Comparison of ENCODE assay signal across 17 cellular contexts in genomic region chr1:164636744-164637143, GRCh38.
A peak's percentile ranks its signal among the peaks of the same experiment; 100 is the strongest.
DNase-seq lines count a peak whose midpoint lies in the region; ATAC-seq, FAIRE-seq and TF ChIP-seq lines count a peak whose summit lies in the region.
"Had no signal": no experiment of that assay in that cellular context is flagged by ENCODE, and none has a peak within 500 bp of the region (broad histone marks: within the 10 kb centered on the region; RNA-seq: fewer than 3 reads in every experiment).

No MANE protein-coding gene starts in this region.

- peaks cover 17% of the 10 kb centered on the region for H3F3A ChIP-seq in MM.1S (ENCODE audit: insufficient read depth, low read length)

- in situ Hi-C loops in G401 (cut with HindIII; ENCODE audit: low sequenced_read_pairs), result no loop called here

- H4K20me1 ChIP-seq in MM.1S (ENCODE audit: insufficient read depth, low read length), result no peaks in the 10 kb centered on the region

- no peak for TF ChIP-seq CTCF in MM.1S (IDR thresholded peaks at IDR 0.05; ENCODE audit: low read length)
- no peak for TF ChIP-seq CTCF in esophagus squamous epithelium (IDR thresholded peaks at IDR 0.05)
- TF ChIP-seq CTCF in pancreas (IDR thresholded peaks at IDR 0.05), result no peak

- H3K79me2 ChIP-seq in ACC112 (ENCODE audit: control insufficient read depth, insufficient read depth, low read length, unreplicated experiment) (peaks cover 2% of the 10 kb centered on the region), MM.1S (ENCODE audit: low read length) (0 out of 2 replicates have a peak, but pooled peaks cover 3% of the 10 kb centered on the region)

- H3K27me3 ChIP-seq in ACC112 (ENCODE audit: insufficient read depth, low read length), result no peaks in the 10 kb centered on the region
- no peaks in the 10 kb centered on the region for H3K27me3 ChIP-seq in MM.1S (replicated peaks; ENCODE audit: insufficient read depth, low read length)
- H3K27me3 ChIP-seq in esophagus squamous epithelium, result no peaks in the 10 kb centered on the region
- no peaks in the 10 kb centered on the region for H3K27me3 ChIP-seq in pancreas
- H3K27me3 ChIP-seq: brain microvascular endothelial cell, ovary had no signal

- H3K4me3 ChIP-seq in ACC112 (ENCODE audit: low read depth, low read length) (no peak overlapping the region), MM.1S (ENCODE audit: low read length) (no peak overlapping the region), esophagus squamous epithelium (no peak overlapping the region), pancreas (no peak overlapping the region)
- H3K4me3 ChIP-seq: ovary had no signal

- H3K4me2 ChIP-seq in MM.1S (ENCODE audit: low read depth, low read length), result peak overlapping the region; percentile 53

- no peak for DNase-seq in MM.1S
- DNase-seq in esophagus squamous epithelium (lab: John Stamatoyannopoulos, UW), result no peak
- no peak for DNase-seq in pancreas
- DNase-seq in G401 (ENCODE audit: low spot score), result no peak
- no peak for DNase-seq in posterior vena cava (ENCODE audit: low spot score)
- DNase-seq: activated CD8-positive, alpha-beta memory T cell treated with anti-CD3 and anti-CD28 coated beads, Interleukin-2, amount 50 U/mL, for 48 hours; activated naive CD4-positive, alpha-beta T cell; brain microvascular endothelial cell; effector CD4-positive, alpha-beta T cell; GDM1; NCI-H1048; ovary; stimulated activated naive CD8-positive, alpha-beta T cell treated with anti-CD3 and anti-CD28 coated beads, Interleukin-15, Interleukin-2, amounts not matched to agents 100 U/mL and 50 U/mL, for 24 hours had no signal

- peak overlapping the region; percentile 75 for H3K27ac ChIP-seq in ACC112 (ENCODE audit: low read depth, low read length)
- peak overlapping the region; percentile 64; the same call in 1 of the 2 replicates for H3K27ac ChIP-seq in MM.1S (ENCODE audit: low read length)
- peak overlapping the region in 3 of 4 donors; percentile 57 to 68 (median 66) for H3K27ac ChIP-seq in esophagus squamous epithelium
- H3K27ac ChIP-seq in pancreas, result peak overlapping the region; percentile 67 to 82 (median 72)
- H3K27ac ChIP-seq: ovary had no signal

- no peaks in the 10 kb centered on the region for H3K9me2 ChIP-seq in MM.1S (replicated peaks; ENCODE audit: insufficient read depth, low read length)

- H3K9ac ChIP-seq in MM.1S (ENCODE audit: low read length), result no peak overlapping the region

- FAIRE-seq in pancreas (lab: Jason Lieb, UNC), result no peak

- H3K9me3 ChIP-seq in MM.1S (replicated peaks; ENCODE audit: insufficient read depth, low read length) (no peaks in the 10 kb centered on the region), esophagus squamous epithelium (no peaks in the 10 kb centered on the region), pancreas (no peaks in the 10 kb centered on the region)
- H3K9me3 ChIP-seq: ovary had no signal

- 80 to 85% methylated on average over 3 of the region's 3 CpGs for WGBS in esophagus squamous epithelium, 2 donors
- 68 to 75% methylated on average over 3 of the region's 3 CpGs for WGBS in pancreas, 2 donors

- H2AFZ ChIP-seq in ACC112 (ENCODE audit: low read length, unreplicated experiment), result no peak overlapping the region
- H2AFZ ChIP-seq in MM.1S (ENCODE audit: low read length), result no peak overlapping the region

- ATAC-seq in pancreas (no peak), HG03378 (IDR thresholded peaks at IDR 0.05; ENCODE audit: unreplicated experiment) (no peak), GM19452 (IDR thresholded peaks at IDR 0.05; ENCODE audit: unreplicated experiment) (no peak)
- ATAC-seq: activated CD4-positive, CD25-positive, alpha-beta regulatory T cell treated with anti-CD3 and anti-CD28 coated beads, Interleukin-2, amount 50 U/mL, for 24 hours; stimulated activated naive CD8-positive, alpha-beta T cell treated with anti-CD3 and anti-CD28 coated beads, Interleukin-15, Interleukin-2, amounts not matched to agents 100 U/mL and 50 U/mL, for 24 hours had no signal

- intact Hi-C loops in esophagus squamous epithelium (cut with DNase I), result no loop called here
- intact Hi-C loops in pancreas (cut with DNase I), result no loop called here
- intact Hi-C loops in posterior vena cava (cut with DNase I), result no loop called here

- peaks cover 31% of the 10 kb centered on the region for H3K4me1 ChIP-seq in ACC112 (ENCODE audit: control insufficient read depth, insufficient read depth, low read length, unreplicated experiment)
- H3K4me1 ChIP-seq in MM.1S (ENCODE audit: low read length), result peaks cover 27% of the 10 kb centered on the region
- H3K4me1 ChIP-seq in esophagus squamous epithelium, result peaks cover 11 to 80% (median 30%) of the 10 kb centered on the region in 3 donors
- H3K4me1 ChIP-seq in pancreas, result peaks cover 80 to 97% (median 96%) of the 10 kb centered on the region in 3 donors

- no peak for TF ChIP-seq POLR2A in esophagus squamous epithelium (IDR thresholded peaks at IDR 0.05)

- no peaks in the 10 kb centered on the region for H3K36me3 ChIP-seq in ACC112 (ENCODE audit: insufficient read depth, low read length)
- no peaks in the 10 kb centered on the region for H3K36me3 ChIP-seq in MM.1S (replicated peaks; ENCODE audit: insufficient read depth, low read length)
- H3K36me3 ChIP-seq in esophagus squamous epithelium, result peaks cover 0 to 22% (median 0%) of the 10 kb centered on the region in 3 donors
- H3K36me3 ChIP-seq in pancreas, result no peaks in the 10 kb centered on the region
- H3K36me3 ChIP-seq: brain microvascular endothelial cell, ovary had no signal
